Comparison of ENCODE assay signal across 22 cellular contexts in the genomic region with DNA sequence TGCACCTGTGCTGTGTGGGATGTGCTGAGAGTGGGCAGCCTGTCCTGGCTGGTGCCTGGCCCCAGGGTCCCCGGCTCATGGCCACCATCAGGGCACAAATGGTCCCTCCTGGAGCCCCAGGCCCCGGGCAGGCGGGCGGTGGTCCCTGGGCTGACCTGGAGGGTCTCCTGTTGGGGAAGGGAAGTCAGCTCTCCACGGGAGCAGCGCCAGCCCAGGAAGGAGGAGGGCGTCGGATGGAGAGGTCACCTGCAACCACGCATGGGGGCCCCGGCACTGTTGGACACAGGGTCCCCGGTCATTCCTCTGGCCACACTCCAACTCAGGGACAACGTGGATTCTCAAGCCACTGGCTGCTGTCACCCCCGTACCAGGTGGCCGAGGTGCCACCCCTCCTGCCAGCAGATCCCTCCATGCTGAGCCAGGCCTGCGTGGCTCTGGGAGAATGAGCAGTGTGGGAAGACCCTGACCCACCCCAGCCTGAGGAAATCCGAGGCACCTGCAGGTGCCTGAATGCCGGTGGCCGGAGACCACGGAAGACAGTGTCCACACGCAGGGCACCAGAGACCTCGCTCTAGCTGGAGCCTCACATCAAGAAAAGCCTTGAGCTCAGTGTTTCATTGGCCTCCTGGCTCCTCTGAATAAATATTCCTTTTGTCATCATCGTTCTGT.
"Had no signal": no experiment of that assay in that cellular context is flagged by ENCODE, and none has a peak within 500 bp of the region (broad histone marks: within the 10 kb centered on the region; RNA-seq: fewer than 3 reads in every experiment).

No MANE protein-coding gene starts in this region.

- H3K4me1 ChIP-seq: ascending aorta, body of pancreas had no signal

- H3K27me3 ChIP-seq: ascending aorta, body of pancreas had no signal

- H3K9me3 ChIP-seq: ascending aorta, body of pancreas had no signal

- DNase-seq: activated CD4-positive, alpha-beta T cell treated with anti-CD3 and anti-CD28 coated beads for 48 hours; activated CD4-positive, alpha-beta T cell treated with anti-CD3 and anti-CD28 coated beads, Interleukin-2, amount 50 U/mL, for 48 hours; activated CD4-positive, CD25-positive, alpha-beta regulatory T cell treated with anti-CD3 and anti-CD28 coated beads, Interleukin-2, amount 50 U/mL, for 72 hours; activated CD8-positive, alpha-beta memory T cell treated with anti-CD3 and anti-CD28 coated beads, Interleukin-2, amount 10 ng/mL, durations not matched to agents 7 days and 5 days; activated effector memory CD4-positive, alpha-beta T cell treated with Interleukin-2 at 50 U/mL for 16 hours; activated naive CD4-positive, alpha-beta T cell; activated T-cell treated with anti-CD3 and anti-CD28 coated beads, Interleukin-2, amount 50 U/mL, for 24 hours; body of pancreas; Karpas-422; MM.1S; NCI-H1105; NCI-H1436 treated with DMSO at 0.1 percent for 48 hours; NCI-H187; NCI-H2081; NCI-H510A treated with DMSO at 0.1 percent for 48 hours; NCI-H69; NK-92 treated with Interleukin-12 subunit alpha and Interleukin-12 subunit beta, amount 100 ng/mL, for 24 hours; OCI-M1; RPMI8226; SHP77 had no signal

- H3K4me3 ChIP-seq: ascending aorta, body of pancreas had no signal

- H3K27ac ChIP-seq: ascending aorta, body of pancreas had no signal

- ATAC-seq: activated CD8-positive, alpha-beta memory T cell treated with anti-CD3 and anti-CD28 coated beads, Interleukin-2, amount 10 ng/mL, durations not matched to agents 7 days and 5 days; body of pancreas; WTC11 had no signal
